8 cellular contexts compared by ENCODE assay signal in genomic region chr11:46237248-46238077, GRCh38. TPM values are rescaled to one million over a fixed set of nuclear protein-coding genes. Genes with fewer than 3 reads are reported as not detected.
DNase-seq lines count a peak whose midpoint lies in the region; ATAC-seq and TF ChIP-seq lines count a peak whose summit lies in the region.

No MANE protein-coding gene starts in this region.

- no peaks in the 10 kb centered on the region for H3K9me3 Mint-ChIP-seq in endothelial cell (ENCODE audit: unreplicated experiment)
- H3K9me3 Mint-ChIP-seq in stimulated activated effector memory CD8-positive, alpha-beta T cell treated with anti-CD3 and anti-CD28 coated beads, Interleukin-12 subunit alpha, Interleukin-12 subunit beta, amount 100 ng/mL, for 72 hours: no peaks in the 10 kb centered on the region

- peak overlapping the region; percentile 95 for H3K4me3 Mint-ChIP-seq in endothelial cell (ENCODE audit: unreplicated experiment)
- H3K4me3 Mint-ChIP-seq in stimulated activated effector memory CD8-positive, alpha-beta T cell treated with anti-CD3 and anti-CD28 coated beads, Interleukin-12 subunit alpha, Interleukin-12 subunit beta, amount 100 ng/mL, for 72 hours: peak overlapping the region; percentile 99

- peaks cover 38% of the 10 kb centered on the region for H3K4me1 ChIP-seq in mononuclear cell (ENCODE audit: insufficient read depth, low read length)

- ATAC-seq in stimulated activated effector memory CD8-positive, alpha-beta T cell treated with anti-CD3 and anti-CD28 coated beads, Interleukin-12 subunit alpha, Interleukin-12 subunit beta, amount 100 ng/mL, for 72 hours: peak; percentile 82
- ATAC-seq in GM21737 (IDR thresholded peaks at IDR 0.05; ENCODE audit: unreplicated experiment): no peak

- H3K27me3 Mint-ChIP-seq in endothelial cell (ENCODE audit: unreplicated experiment): peaks cover 14% of the 10 kb centered on the region

- DNase-seq in GM12864 (ENCODE audit: low read depth) (no peak), NCI-H526 (lab: John Stamatoyannopoulos, UW) (peak; percentile 34 to 83), endothelial cell (ENCODE audit: low spot score) (peak; percentile 56), SHP77 treated with DMSO at 0.1 percent for 48 hours (lab: John Stamatoyannopoulos, UW) (no peak)
- DNase-seq in activated CD8-positive, alpha-beta memory T cell treated with anti-CD3 and anti-CD28 coated beads for 48 hours (ENCODE audit: low read depth in 2 of 3, low spot score in 2 of 3): peak; percentile 34 to 46 (median 37)
- DNase-seq in stimulated activated effector memory CD8-positive, alpha-beta T cell treated with anti-CD3 and anti-CD28 coated beads, Interleukin-12 subunit alpha, Interleukin-12 subunit beta, amount 100 ng/mL, for 72 hours (ENCODE audit: low spot score in 2 of 2): peak; percentile 37 to 83

- no peaks in the 10 kb centered on the region for H3K36me3 Mint-ChIP-seq in endothelial cell (ENCODE audit: low read depth, unreplicated experiment)
- H3K36me3 Mint-ChIP-seq in stimulated activated effector memory CD8-positive, alpha-beta T cell treated with anti-CD3 and anti-CD28 coated beads, Interleukin-12 subunit alpha, Interleukin-12 subunit beta, amount 100 ng/mL, for 72 hours: peaks cover 6% of the 10 kb centered on the region

- peaks cover 24% of the 10 kb centered on the region for H3K4me1 Mint-ChIP-seq in endothelial cell (ENCODE audit: unreplicated experiment)
- peaks cover 25% of the 10 kb centered on the region for H3K4me1 Mint-ChIP-seq in stimulated activated effector memory CD8-positive, alpha-beta T cell treated with anti-CD3 and anti-CD28 coated beads, Interleukin-12 subunit alpha, Interleukin-12 subunit beta, amount 100 ng/mL, for 72 hours

- peaks cover 20% of the 10 kb centered on the region for H3K27me3 ChIP-seq in mononuclear cell (ENCODE audit: insufficient read depth, low read length)

- H3K27ac Mint-ChIP-seq in endothelial cell (ENCODE audit: unreplicated experiment): peak overlapping the region; percentile 77
- peak overlapping the region; percentile 94 for H3K27ac Mint-ChIP-seq in stimulated activated effector memory CD8-positive, alpha-beta T cell treated with anti-CD3 and anti-CD28 coated beads, Interleukin-12 subunit alpha, Interleukin-12 subunit beta, amount 100 ng/mL, for 72 hours

- peak overlapping the region; percentile 34 for H3K4me3 ChIP-seq in GM12864 (ENCODE audit: low read depth, low read length)
- H3K4me3 ChIP-seq in mononuclear cell (ENCODE audit: low read length): peak overlapping the region; percentile 26

- no peaks in the 10 kb centered on the region for H3K9me3 ChIP-seq in mononuclear cell (ENCODE audit: low read depth, low read length)

- no peak for TF ChIP-seq CTCF in GM12864 (IDR thresholded peaks at IDR 0.05; ENCODE audit: low read depth, low read length, missing control alignments)
- TF ChIP-seq CTCF in endothelial cell (IDR thresholded peaks at IDR 0.05; ENCODE audit: unreplicated experiment): no peak

RNA-seq across cellular contexts. Expression of gene CREB3L1, which starts 40.0 kb away (rescaled TPM):
- 21.6 TPM for total RNA-seq in endothelial cell (ENCODE audit: unreplicated experiment)
- 0.10 TPM for total RNA-seq in mononuclear cell

Comparison
In these comparisons a context has a peak if more than half of its experiments do, and no peak if none do; other contexts are left out.
1. DNase-seq: peak in NCI-H526 (2 of 2), activated CD8-positive, alpha-beta memory T cell treated with anti-CD3 and anti-CD28 coated beads for 48 hours (3 of 3), endothelial cell (single experiment) and stimulated activated effector memory CD8-positive, alpha-beta T cell treated with anti-CD3 and anti-CD28 coated beads, Interleukin-12 subunit alpha, Interleukin-12 subunit beta, amount 100 ng/mL, for 72 hours (2 of 2); none in GM12864 (single experiment) and SHP77 treated with DMSO at 0.1 percent for 48 hours (single experiment).
2. RNA of gene CREB3L1, which starts 40.0 kb away (total RNA-seq): 21.6 TPM in endothelial cell (single experiment); 0.10 TPM in mononuclear cell (single experiment); every median in the first group is over 10 times any median in the second.